11 cellular contexts compared by ENCODE assay signal in genomic region chr10:1142596-1142995, GRCh38.
A peak's percentile ranks its signal among the peaks of the same experiment; 100 is the strongest.
DNase-seq lines count a peak whose midpoint lies in the region; ATAC-seq and TF ChIP-seq lines count a peak whose summit lies in the region.
"Had no signal": no experiment of that assay in that cellular context is flagged by ENCODE, and none has a peak within 500 bp of the region (broad histone marks: within the 10 kb centered on the region; RNA-seq: fewer than 3 reads in every experiment).

No MANE protein-coding gene starts in this region.

- intact Hi-C loops in posterior vena cava (cut with DNase I) = no loop called here

- H4K20me1 ChIP-seq in OCI-LY1 (ENCODE audit: insufficient read depth, low read length) = no peaks in the 10 kb centered on the region

- H2AFZ ChIP-seq in OCI-LY1 (ENCODE audit: low read length) = no peak overlapping the region

- no peak overlapping the region for H3K4me3 ChIP-seq in OCI-LY1 (ENCODE audit: low read depth, low read length, poor library complexity, severe bottlenecking)

- H3F3A ChIP-seq in OCI-LY1 (ENCODE audit: insufficient read depth, low read length) = no peaks in the 10 kb centered on the region

- H3K27me3 ChIP-seq in OCI-LY1 (ENCODE audit: insufficient read depth, low read length) = peaks cover 7% of the 10 kb centered on the region; the same call in 1 of the 2 replicates

- H3K4me1 ChIP-seq in OCI-LY1 (ENCODE audit: insufficient read depth, low read length, severe bottlenecking) = no peaks in the 10 kb centered on the region

- DNase-seq in activated naive CD8-positive, alpha-beta T cell treated with anti-CD3 and anti-CD28 coated beads, Interleukin-2, amount 50 U/mL, for 24 hours = peak; percentile 16
- DNase-seq in activated naive CD8-positive, alpha-beta T cell treated with anti-CD3 and anti-CD28 coated beads for 36 hours = no peak
- DNase-seq in ecto neural progenitor cell (ENCODE audit: low spot score) (peak; percentile 14), superior temporal gyrus (ENCODE audit: extremely low spot score) (peak; percentile 57), SIG-M5 treated with dmso at 0.1 percent for 504 hours (lab: John Stamatoyannopoulos, UW; ENCODE audit: unreplicated experiment) (no peak), posterior vena cava (ENCODE audit: low spot score) (no peak)
- DNase-seq: CD8-positive, alpha-beta memory T cell; NCI-H1417 treated with DMSO at 0.1 percent for 48 hours had no signal

- no peak overlapping the region for H3K27ac Mint-ChIP-seq in activated naive CD8-positive, alpha-beta T cell treated with anti-CD3 and anti-CD28 coated beads, Interleukin-2, amount 50 U/mL, for 24 hours
- no peak overlapping the region for H3K27ac Mint-ChIP-seq in activated naive CD8-positive, alpha-beta T cell treated with anti-CD3 and anti-CD28 coated beads for 36 hours
- H3K27ac Mint-ChIP-seq: CD8-positive, alpha-beta memory T cell had no signal

- H3K36me3 ChIP-seq in OCI-LY1 (ENCODE audit: insufficient read depth, low read length) = no peaks in the 10 kb centered on the region; the same call in 1 of the 2 replicates

- no peaks in the 10 kb centered on the region for H3K4me1 Mint-ChIP-seq in activated naive CD8-positive, alpha-beta T cell treated with anti-CD3 and anti-CD28 coated beads, Interleukin-2, amount 50 U/mL, for 24 hours
- no peaks in the 10 kb centered on the region for H3K4me1 Mint-ChIP-seq in activated naive CD8-positive, alpha-beta T cell treated with anti-CD3 and anti-CD28 coated beads for 36 hours
- H3K4me1 Mint-ChIP-seq: CD8-positive, alpha-beta memory T cell had no signal

- no peak for ATAC-seq in activated naive CD8-positive, alpha-beta T cell treated with anti-CD3 and anti-CD28 coated beads, Interleukin-2, amount 50 U/mL, for 24 hours
- no peak for ATAC-seq in HG02938 (IDR thresholded peaks at IDR 0.05; ENCODE audit: unreplicated experiment)
- ATAC-seq: Panc1 had no signal

- H3K9me3 Mint-ChIP-seq in activated naive CD8-positive, alpha-beta T cell treated with anti-CD3 and anti-CD28 coated beads, Interleukin-2, amount 50 U/mL, for 24 hours = peaks cover 27% of the 10 kb centered on the region
- H3K9me3 Mint-ChIP-seq in activated naive CD8-positive, alpha-beta T cell treated with anti-CD3 and anti-CD28 coated beads for 36 hours = peaks cover 21% of the 10 kb centered on the region

- H3K9me3 ChIP-seq in OCI-LY1 (ENCODE audit: low read length) = peaks cover 18% of the 10 kb centered on the region

- peak; percentile 56; the same call in 1 of the 2 replicates for TF ChIP-seq CTCF in OCI-LY1 (IDR thresholded peaks at IDR 0.05; ENCODE audit: low read length)

- H3K27ac ChIP-seq in OCI-LY1 (ENCODE audit: low read depth, low read length, poor library complexity, severe bottlenecking) = no peak overlapping the region

- H3K9me2 ChIP-seq in OCI-LY1 (ENCODE audit: low read depth, low read length) = no peaks in the 10 kb centered on the region

- peaks cover 12% of the 10 kb centered on the region for H3K36me3 Mint-ChIP-seq in activated naive CD8-positive, alpha-beta T cell treated with anti-CD3 and anti-CD28 coated beads, Interleukin-2, amount 50 U/mL, for 24 hours (ENCODE audit: low read depth)
- H3K36me3 Mint-ChIP-seq in activated naive CD8-positive, alpha-beta T cell treated with anti-CD3 and anti-CD28 coated beads for 36 hours = peaks cover 5% of the 10 kb centered on the region

- no peaks in the 10 kb centered on the region for H3K79me2 ChIP-seq in OCI-LY1 (ENCODE audit: insufficient read depth, low read length)

- H3K4me2 ChIP-seq in OCI-LY1 (ENCODE audit: low read length) = no peak overlapping the region

- H3K9ac ChIP-seq in OCI-LY1 (ENCODE audit: low read length) = no peak overlapping the region

- no peak overlapping the region for H3K4me3 Mint-ChIP-seq in activated naive CD8-positive, alpha-beta T cell treated with anti-CD3 and anti-CD28 coated beads, Interleukin-2, amount 50 U/mL, for 24 hours
- no peak overlapping the region for H3K4me3 Mint-ChIP-seq in activated naive CD8-positive, alpha-beta T cell treated with anti-CD3 and anti-CD28 coated beads for 36 hours
- H3K4me3 Mint-ChIP-seq: CD8-positive, alpha-beta memory T cell had no signal

- H3K27me3 Mint-ChIP-seq in activated naive CD8-positive, alpha-beta T cell treated with anti-CD3 and anti-CD28 coated beads, Interleukin-2, amount 50 U/mL, for 24 hours = peaks cover 8% of the 10 kb centered on the region
- H3K27me3 Mint-ChIP-seq in activated naive CD8-positive, alpha-beta T cell treated with anti-CD3 and anti-CD28 coated beads for 36 hours = peaks cover 11% of the 10 kb centered on the region

Comparison
In these comparisons a context has a peak if more than half of its experiments do, and no peak if none do; other contexts are left out.
1. DNase-seq: peak in activated naive CD8-positive, alpha-beta T cell treated with anti-CD3 and anti-CD28 coated beads, Interleukin-2, amount 50 U/mL, for 24 hours (single experiment), ecto neural progenitor cell (single experiment) and superior temporal gyrus (single experiment); none in activated naive CD8-positive, alpha-beta T cell treated with anti-CD3 and anti-CD28 coated beads for 36 hours (single experiment), SIG-M5 treated with dmso at 0.1 percent for 504 hours (single experiment) and posterior vena cava (single experiment).